In the genomic region with DNA sequence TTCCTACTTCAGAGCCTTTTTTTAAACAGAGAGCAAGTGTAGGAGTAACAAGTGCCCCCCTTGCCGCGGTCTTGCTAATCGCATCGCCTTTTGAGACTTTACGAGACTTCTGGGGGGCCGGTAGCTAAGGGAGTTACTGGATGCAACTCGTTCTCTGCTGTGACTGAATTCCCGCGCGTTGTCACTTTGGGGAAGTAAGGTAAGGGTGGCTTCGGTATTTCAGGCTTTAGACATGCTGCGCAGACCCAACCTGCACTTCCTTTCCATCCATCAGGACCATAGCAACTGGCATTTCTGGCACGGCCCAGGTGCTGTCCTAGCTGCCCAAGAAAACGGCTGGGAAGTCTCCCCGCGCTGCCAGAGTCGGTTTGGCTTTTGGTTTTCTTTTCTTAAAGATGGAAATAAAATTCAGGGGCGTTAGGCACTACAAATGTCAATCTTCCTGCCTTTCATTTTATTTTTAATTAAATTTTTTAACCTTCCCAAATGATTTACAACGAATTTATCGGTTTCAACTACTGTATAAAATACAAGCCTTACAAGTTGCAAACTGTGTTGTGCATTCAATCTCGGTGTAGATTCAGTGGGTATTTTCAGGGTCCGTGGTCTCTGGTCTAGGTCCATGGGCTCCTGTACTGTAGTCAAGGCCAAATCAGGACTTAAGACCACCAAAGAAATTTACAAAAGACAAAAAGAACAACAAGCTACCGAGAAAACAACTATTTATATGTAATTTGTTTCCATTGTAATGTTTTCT, we compare ENCODE assay signal across 12 cellular contexts. TPM values are rescaled to one million over a fixed set of nuclear protein-coding genes. Genes with fewer than 3 reads are reported as not detected.
DNase-seq lines count a peak whose midpoint lies in the region; ATAC-seq and TF ChIP-seq lines count a peak whose summit lies in the region.
"Had no signal": no experiment of that assay in that cellular context is flagged by ENCODE, and none has a peak within 500 bp of the region (broad histone marks: within the 10 kb centered on the region; RNA-seq: fewer than 3 reads in every experiment).

No MANE protein-coding gene starts in this region.

- H3K36me3 ChIP-seq in CD4-positive, alpha-beta memory T cell (ENCODE audit: insufficient read depth, low read length), result no peaks in the 10 kb centered on the region
- no peaks in the 10 kb centered on the region for H3K36me3 ChIP-seq in SK-N-MC (ENCODE audit: insufficient read depth, low read length)
- H3K36me3 ChIP-seq in heart right ventricle, result no peaks in the 10 kb centered on the region
- no peaks in the 10 kb centered on the region for H3K36me3 ChIP-seq in osteoblast (ENCODE audit: insufficient read depth, low read length)
- H3K36me3 ChIP-seq: SJSA1 had no signal

- peak overlapping the region; percentile 66 for H3K9ac ChIP-seq in SK-N-MC (ENCODE audit: insufficient read length)

- H3K4me3 ChIP-seq in CD4-positive, alpha-beta memory T cell (ENCODE audit: low read length in 2 of 2), result no peak overlapping the region
- H3K4me3 ChIP-seq in SK-N-MC, result peak overlapping the region; percentile 95
- peak overlapping the region in 9 of 10 donors; percentile 65 to 95 (median 81) for H3K4me3 ChIP-seq in heart right ventricle
- no peak overlapping the region for H3K4me3 ChIP-seq in osteoblast (ENCODE audit: insufficient read depth, low read length)

- TF ChIP-seq CTCF in heart right ventricle (IDR thresholded peaks at IDR 0.05) (no peak), osteoblast (IDR thresholded peaks at IDR 0.05; ENCODE audit: extremely low read depth, low read depth, low read length) (no peak)

- H3K4me3 Mint-ChIP-seq in CD4-positive, alpha-beta memory T cell, result peak overlapping the region in 6 of 8 donors; percentile 81 to 97 (median 91)

- no peak overlapping the region for H2AFZ ChIP-seq in osteoblast (ENCODE audit: low read length)

- H3K9me3 Mint-ChIP-seq in CD4-positive, alpha-beta memory T cell, result peaks cover 2 to 14% (median 5%) of the 10 kb centered on the region in 8 donors

- WGBS in heart right ventricle, 2 donors, result 34 to 40% methylated on average over 23 of the region's 23 CpGs

- CTCF ChIA-PET in CD4-positive, alpha-beta memory T cell (lab: Charles Lee; ENCODE audit: partially characterized antibody), result interaction anchor here (1.2 kb wide), 1 partner anchor 511 kb away, joined by 4 read pairs; no protein-coding TSS in a partner anchor

- DNase-seq in CD4-positive, alpha-beta memory T cell, result peak in 1 of 5 donors; percentile 10
- DNase-seq in SK-N-MC (ENCODE audit: low read depth, low spot score) (no peak), heart right ventricle (peak; percentile 16 to 22), osteoblast (ENCODE audit: insufficient read length, low spot score, missing footprints) (peak; percentile 69), SW 1271 (lab: John Stamatoyannopoulos, UW) (no peak), NCI-H1092 treated with DMSO at 0.1 percent for 48 hours (lab: John Stamatoyannopoulos, UW) (no peak), NCI-H748 treated with DMSO at 0.1 percent for 48 hours (lab: John Stamatoyannopoulos, UW) (no peak)
- DNase-seq: DMS 273 treated with DMSO at 0.1 percent for 48 hours, HCEC 1CT had no signal

- peaks cover 56 to 63% of the 10 kb centered on the region in 2 donors for H3K27me3 Mint-ChIP-seq in CD4-positive, alpha-beta memory T cell

- no peak for ATAC-seq in heart right ventricle
- ATAC-seq in HG03025 (IDR thresholded peaks at IDR 0.05; ENCODE audit: low FRiP score, unreplicated experiment), result no peak
- ATAC-seq: left lobe of liver had no signal

- H4K20me1 ChIP-seq in osteoblast (ENCODE audit: insufficient read depth, low read length), result no peaks in the 10 kb centered on the region

- H3K4me1 ChIP-seq in CD4-positive, alpha-beta memory T cell (ENCODE audit: insufficient read depth, low read length), result peaks cover 47% of the 10 kb centered on the region
- peaks cover 0 to 72% (median 41%) of the 10 kb centered on the region in 9 donors for H3K4me1 ChIP-seq in heart right ventricle
- H3K4me1 ChIP-seq in osteoblast (ENCODE audit: insufficient read depth, low read length), result peaks cover 13% of the 10 kb centered on the region

- H3K27me3 ChIP-seq in CD4-positive, alpha-beta memory T cell (ENCODE audit: insufficient read depth, low read length), result peaks cover 61% of the 10 kb centered on the region
- peaks cover 0 to 91% (median 40%) of the 10 kb centered on the region in 7 donors for H3K27me3 ChIP-seq in heart right ventricle
- H3K27me3 ChIP-seq in osteoblast (ENCODE audit: insufficient read depth, low read length), result peaks cover 73% of the 10 kb centered on the region

- no peak overlapping the region for H3K4me2 ChIP-seq in osteoblast (ENCODE audit: insufficient read depth, low read length)

- intact Hi-C loops in CD4-positive, alpha-beta memory T cell (cut with micrococcal nuclease), result loop anchor here (5.0 kb wide), 1 partner anchor 112 kb away; a partner anchor contains a TSS
- intact Hi-C loops in heart right ventricle (cut with DNase I), result loop anchor here (1.0 to 10.0 kb wide), 21 partner anchors 83 to 795 kb away; no protein-coding TSS in a partner anchor

- H3K79me2 ChIP-seq in osteoblast (ENCODE audit: insufficient read depth, low read length), result no peaks in the 10 kb centered on the region

- POLR2A ChIA-PET in CD4-positive, alpha-beta memory T cell (lab: Charles Lee; ENCODE audit: partially characterized antibody), result interaction anchor here (0.9 kb wide), 1 partner anchor 1210 kb away, joined by 3 read pairs; a partner anchor contains a TSS

- peak overlapping the region in 1 of 7 donors; percentile 13 for H3K27ac Mint-ChIP-seq in CD4-positive, alpha-beta memory T cell

- H3K9me3 ChIP-seq in CD4-positive, alpha-beta memory T cell (ENCODE audit: control insufficient read depth in 1 of 2, low read length in 2 of 2), result no peaks in the 10 kb centered on the region
- H3K9me3 ChIP-seq in SK-N-MC (ENCODE audit: low read depth, low read length) (no peaks in the 10 kb centered on the region), heart right ventricle (no peaks in the 10 kb centered on the region), osteoblast (ENCODE audit: low read depth, low read length) (no peaks in the 10 kb centered on the region)
- H3K9me3 ChIP-seq: SJSA1 had no signal

- peaks cover 1 to 4% of the 10 kb centered on the region in 2 donors for H3K36me3 Mint-ChIP-seq in CD4-positive, alpha-beta memory T cell

- no peak overlapping the region for H3K27ac ChIP-seq in CD4-positive, alpha-beta memory T cell (ENCODE audit: low read depth, low read length)
- H3K27ac ChIP-seq in SK-N-MC, result no peak overlapping the region
- H3K27ac ChIP-seq in heart right ventricle, result peak overlapping the region; percentile 86 to 98 (median 93)
- H3K27ac ChIP-seq in osteoblast (ENCODE audit: low read depth, low read length), result no peak overlapping the region
- H3K27ac ChIP-seq: SJSA1 had no signal

- peaks cover 22 to 51% (median 33%) of the 10 kb centered on the region in 4 donors for H3K4me1 Mint-ChIP-seq in CD4-positive, alpha-beta memory T cell

RNA-seq across cellular contexts. Expression of a gene that starts 3.5 kb away (rescaled TPM):
- not detected for total RNA-seq in CD4-positive, alpha-beta memory T cell
- under 1 TPM in 1 of 2 donors, not detected in 1; 0.80 TPM for polyA plus RNA-seq in CD4-positive, alpha-beta memory T cell
- total RNA-seq in heart right ventricle (10 to 100 TPM; 13.1 to 27.7 (median 17.7) TPM), osteoblast (2.2 and 5.6 TPM in 2 replicates)
- polyA plus RNA-seq in heart right ventricle, result 10 to 100 TPM in 1 of 2 donors, 1 to 10 TPM in 1; 7.0 to 11.0 TPM

Comparison
In these comparisons a context has a peak if more than half of its experiments do, and no peak if none do; other contexts are left out.
1. DNase-seq: peak in heart right ventricle (2 of 2) and osteoblast (single experiment); none in SK-N-MC (single experiment), SW 1271 (0 of 2), NCI-H1092 treated with DMSO at 0.1 percent for 48 hours (single experiment) and NCI-H748 treated with DMSO at 0.1 percent for 48 hours (single experiment).
2. H3K27ac ChIP-seq: peak in heart right ventricle (10 of 10); none in CD4-positive, alpha-beta memory T cell (single experiment), SK-N-MC (single experiment) and osteoblast (single experiment).
3. H3K4me3 ChIP-seq: peak in SK-N-MC (single experiment) and heart right ventricle (9 of 10); none in CD4-positive, alpha-beta memory T cell (0 of 2) and osteoblast (single experiment).